In genomic region chr3:53493997-53494791, GRCh38 we compare ENCODE assay signal across 8 cellular contexts. TPM values are rescaled to one million over a fixed set of nuclear protein-coding genes. Genes with fewer than 3 reads are reported as not detected.
A peak's percentile ranks its signal among the peaks of the same experiment; 100 is the strongest.
DNase-seq lines count a peak whose midpoint lies in the region; ATAC-seq and TF ChIP-seq lines count a peak whose summit lies in the region.

TSS of gene CACNA1D (plus strand) at chr3:53494611. CDS start at chr3:53495167, 556 bp downstream.

- POLR2A ChIA-PET in HEK293T (lab: Yijun Ruan, JAX) = no interaction called here

- peak; percentile 25 to 42 for ATAC-seq in left cardiac atrium
- ATAC-seq in HG02840 (IDR thresholded peaks at IDR 0.05; ENCODE audit: low FRiP score, unreplicated experiment) = no peak
- no peak for ATAC-seq in GM18870 (IDR thresholded peaks at IDR 0.05; ENCODE audit: unreplicated experiment)

- intact Hi-C loops in activated T-helper 1 cell treated with anti-CD3 and anti-CD28 coated beads, Interleukin-12 subunit alpha, Interleukin-12 subunit beta, Interleukin-2, Interleukin-4 antibody, amounts not matched to agents 30 ng/mL and 10 ng/mL and 1 ng/mL, durations not matched to agents 14 hours and 24 hours and 36 hours (cut with micrococcal nuclease) = no loop called here
- intact Hi-C loops in left cardiac atrium (cut with DNase I) (loop anchor here in 1 of 2 donors (10.0 kb wide), 1 partner anchor 199 kb away; no protein-coding TSS in a partner anchor), posterior cingulate gyrus (cut with DNase I) (no loop called here)

- peaks cover 61% of the 10 kb centered on the region for H3K27me3 Mint-ChIP-seq in activated T-helper 1 cell treated with anti-CD3 and anti-CD28 coated beads, Interleukin-12 subunit alpha, Interleukin-12 subunit beta, Interleukin-2, Interleukin-4 antibody, amounts not matched to agents 30 ng/mL and 10 ng/mL and 1 ng/mL, durations not matched to agents 14 hours and 24 hours and 36 hours (ENCODE audit: insufficient read depth)

- no peaks in the 10 kb centered on the region for H3K9me3 Mint-ChIP-seq in activated T-helper 1 cell treated with anti-CD3 and anti-CD28 coated beads, Interleukin-12 subunit alpha, Interleukin-12 subunit beta, Interleukin-2, Interleukin-4 antibody, amounts not matched to agents 30 ng/mL and 10 ng/mL and 1 ng/mL, durations not matched to agents 14 hours and 24 hours and 36 hours

- CTCF ChIA-PET in HEK293T (lab: Yijun Ruan, JAX) = interaction anchor here (0.9 to 1.2 kb wide), 2 partner anchors 20 to 31 kb away, joined by 3 read pairs; no protein-coding TSS in a partner anchor

- peak within 1 kb of the TSS; percentile 50 for H3K4me3 Mint-ChIP-seq in activated T-helper 1 cell treated with anti-CD3 and anti-CD28 coated beads, Interleukin-12 subunit alpha, Interleukin-12 subunit beta, Interleukin-2, Interleukin-4 antibody, amounts not matched to agents 30 ng/mL and 10 ng/mL and 1 ng/mL, durations not matched to agents 14 hours and 24 hours and 36 hours

- no peaks in the 10 kb centered on the region for H3K4me1 Mint-ChIP-seq in activated T-helper 1 cell treated with anti-CD3 and anti-CD28 coated beads, Interleukin-12 subunit alpha, Interleukin-12 subunit beta, Interleukin-2, Interleukin-4 antibody, amounts not matched to agents 30 ng/mL and 10 ng/mL and 1 ng/mL, durations not matched to agents 14 hours and 24 hours and 36 hours (ENCODE audit: low read depth)

- DNase-seq in CD1c-positive myeloid dendritic cell (ENCODE audit: extremely low spot score) = peak; percentile 25
- DNase-seq in HEK293T (ENCODE audit: extremely low spot score) = peak; percentile 63
- no peak for DNase-seq in activated T-helper 1 cell treated with anti-CD3 and anti-CD28 coated beads, Interleukin-12 subunit alpha, Interleukin-12 subunit beta, Interleukin-2, Interleukin-4 antibody, amounts not matched to agents 30 ng/mL and 10 ng/mL and 1 ng/mL, durations not matched to agents 14 hours and 24 hours and 36 hours (ENCODE audit: low spot score)
- DNase-seq in left cardiac atrium = no peak
- peak in 8 of 10 donors; percentile 21 to 90 (median 46) for DNase-seq in posterior cingulate gyrus
- DNase-seq in mesenteric fat pad (ENCODE audit: low spot score) = no peak

- no peaks in the 10 kb centered on the region for H3K36me3 Mint-ChIP-seq in activated T-helper 1 cell treated with anti-CD3 and anti-CD28 coated beads, Interleukin-12 subunit alpha, Interleukin-12 subunit beta, Interleukin-2, Interleukin-4 antibody, amounts not matched to agents 30 ng/mL and 10 ng/mL and 1 ng/mL, durations not matched to agents 14 hours and 24 hours and 36 hours (ENCODE audit: low read depth)

- no peak within 1 kb of the TSS for H3K27ac Mint-ChIP-seq in activated T-helper 1 cell treated with anti-CD3 and anti-CD28 coated beads, Interleukin-12 subunit alpha, Interleukin-12 subunit beta, Interleukin-2, Interleukin-4 antibody, amounts not matched to agents 30 ng/mL and 10 ng/mL and 1 ng/mL, durations not matched to agents 14 hours and 24 hours and 36 hours

TF ChIP-seq in HEK293T, 16 proteins besides CTCF, POLR2A, EP300 and RAD21:
- TF ChIP-seq ELF4 (IDR thresholded peaks at IDR 0.05) (no peak), PKNOX1 (IDR thresholded peaks at IDR 0.05) (no peak), NFRKB (IDR thresholded peaks at IDR 0.05) (no peak), LEF1 (IDR thresholded peaks at IDR 0.05; ENCODE audit: borderline replicate concordance) (no peak), BHLHE40 (IDR thresholded peaks at IDR 0.05; ENCODE audit: borderline replicate concordance) (no peak), SUZ12 (IDR thresholded peaks at IDR 0.05) (no peak), L3MBTL2 (conservative IDR thresholded peaks at IDR 0.05) (no peak), FOXA1 (IDR thresholded peaks at IDR 0.05) (no peak), TARDBP (IDR thresholded peaks at IDR 0.05) (no peak), SP1 (IDR thresholded peaks at IDR 0.05) (no peak), FOXK2 (IDR thresholded peaks at IDR 0.05) (no peak), ARNT (IDR thresholded peaks at IDR 0.05) (no peak), CTBP1 (IDR thresholded peaks at IDR 0.05; ENCODE audit: borderline replicate concordance) (no peak), HDGF (IDR thresholded peaks at IDR 0.05; ENCODE audit: borderline replicate concordance) (no peak), ZNF384 (IDR thresholded peaks at IDR 0.05) (no peak), FOXM1 (IDR thresholded peaks at IDR 0.05; ENCODE audit: borderline replicate concordance) (no peak)

RNA-seq across cellular contexts. Expression of gene CACNA1D, which starts in this region (rescaled TPM):
- total RNA-seq in activated T-helper 1 cell treated with anti-CD3 and anti-CD28 coated beads, Interleukin-12 subunit alpha, Interleukin-12 subunit beta, Interleukin-2, Interleukin-4 antibody, amounts not matched to agents 30 ng/mL and 10 ng/mL and 1 ng/mL, durations not matched to agents 14 hours and 24 hours and 36 hours = 0.65 and 1.2 TPM in 2 replicates
- total RNA-seq in left cardiac atrium (1 to 10 TPM; 2.4 to 6.9 TPM), mesenteric fat pad (0.45 TPM)

Comparison
In these comparisons a context has a peak if more than half of its experiments do, and no peak if none do; other contexts are left out.
1. DNase-seq: peak in CD1c-positive myeloid dendritic cell (single experiment), HEK293T (single experiment) and posterior cingulate gyrus (8 of 10); none in activated T-helper 1 cell treated with anti-CD3 and anti-CD28 coated beads, Interleukin-12 subunit alpha, Interleukin-12 subunit beta, Interleukin-2, Interleukin-4 antibody, amounts not matched to agents 30 ng/mL and 10 ng/mL and 1 ng/mL, durations not matched to agents 14 hours and 24 hours and 36 hours (single experiment), left cardiac atrium (single experiment) and mesenteric fat pad (single experiment).
2. ATAC-seq: peak in left cardiac atrium (2 of 2); none in HG02840 (single experiment) and GM18870 (single experiment).